In the genomic region with DNA sequence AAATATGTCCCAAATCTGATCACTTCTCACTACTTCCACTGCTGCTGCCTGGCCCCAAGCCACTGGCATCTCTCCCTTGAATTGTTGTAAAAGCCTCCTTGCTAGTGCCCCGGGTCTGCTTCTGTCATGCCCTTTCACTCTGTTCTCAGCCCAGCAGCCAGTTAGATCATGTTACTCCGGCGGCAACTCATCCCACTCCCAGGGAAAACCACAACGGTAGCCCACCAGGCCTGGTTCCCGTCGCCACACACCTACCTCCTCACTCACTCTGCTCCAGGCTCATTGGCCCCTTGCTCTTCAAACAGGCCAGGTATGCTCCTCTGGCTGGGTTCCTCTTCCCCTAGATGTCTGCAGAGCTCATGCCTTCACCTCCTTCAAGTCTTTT, we compare ENCODE assay signal across 23 cellular contexts. TPM values are rescaled to one million over a fixed set of nuclear protein-coding genes. Genes with fewer than 3 reads are reported as not detected.
DNase-seq lines count a peak whose midpoint lies in the region; ATAC-seq and TF ChIP-seq lines count a peak whose summit lies in the region.
"Had no signal": no experiment of that assay in that cellular context is flagged by ENCODE, and none has a peak within 500 bp of the region (broad histone marks: within the 10 kb centered on the region; RNA-seq: fewer than 3 reads in every experiment).

No MANE protein-coding gene starts in this region.

- no peaks in the 10 kb centered on the region for H3K27me3 Mint-ChIP-seq in activated CD8-positive, alpha-beta T cell treated with anti-CD3 and anti-CD28 coated beads, Interleukin-2, amount 10 ng/mL, durations not matched to agents 7 days and 5 days (ENCODE audit: low read depth)
- H3K27me3 Mint-ChIP-seq in activated CD8-positive, alpha-beta T cell treated with anti-CD3 and anti-CD28 coated beads for 36 hours = no peaks in the 10 kb centered on the region
- H3K27me3 Mint-ChIP-seq in chondrocyte (ENCODE audit: low read depth) = no peaks in the 10 kb centered on the region
- H3K27me3 Mint-ChIP-seq in neural progenitor cell (ENCODE audit: insufficient read depth, low read depth) = peaks cover 9% of the 10 kb centered on the region

- H3K27me3 ChIP-seq in HCT116 (ENCODE audit: insufficient read depth, low read length) (no peaks in the 10 kb centered on the region), neural progenitor cell (no peaks in the 10 kb centered on the region)

- no peak for TF ChIP-seq CTCF in activated CD8-positive, alpha-beta T cell treated with anti-CD3 and anti-CD28 coated beads for 36 hours (IDR thresholded peaks at IDR 0.05)
- TF ChIP-seq CTCF in HCT116 (IDR thresholded peaks at IDR 0.05 in 2 of 3, conservative IDR thresholded peaks at IDR 0.05 in 1 of 3; ENCODE audit: borderline replicate concordance in 1 of 3, insufficient read depth in 1 of 3, low read depth in 2 of 3, low read length in 2 of 3) = no peak
- TF ChIP-seq CTCF in chondrocyte (IDR thresholded peaks at IDR 0.05) = no peak
- no peak for TF ChIP-seq CTCF in neural progenitor cell (IDR thresholded peaks at IDR 0.05)

- H3K4me1 ChIP-seq in HCT116 (ENCODE audit: control insufficient read depth in 1 of 2, insufficient read depth in 2 of 2, low read length in 2 of 2) (peaks cover 14 to 40% of the 10 kb centered on the region in 2 experiments), neural progenitor cell (peaks cover 14% of the 10 kb centered on the region)

- no peak for ATAC-seq in activated CD8-positive, alpha-beta T cell treated with anti-CD3 and anti-CD28 coated beads, Interleukin-2, amount 10 ng/mL, durations not matched to agents 7 days and 5 days
- ATAC-seq in activated CD8-positive, alpha-beta T cell treated with anti-CD3 and anti-CD28 coated beads for 36 hours = no peak
- ATAC-seq in HCT116 = no peak

- H3K9me2 ChIP-seq in HCT116 (ENCODE audit: insufficient read depth) = no peaks in the 10 kb centered on the region
- H3K9me2 ChIP-seq: SK-N-SH had no signal

- H3K27ac Mint-ChIP-seq in activated CD8-positive, alpha-beta T cell treated with anti-CD3 and anti-CD28 coated beads, Interleukin-2, amount 10 ng/mL, durations not matched to agents 7 days and 5 days = peak overlapping the region; percentile 41
- H3K27ac Mint-ChIP-seq in activated CD8-positive, alpha-beta T cell treated with anti-CD3 and anti-CD28 coated beads for 36 hours = no peak overlapping the region
- H3K27ac Mint-ChIP-seq in chondrocyte (ENCODE audit: unreplicated experiment) (no peak overlapping the region), neural progenitor cell (peak overlapping the region; percentile 9)
- H3K27ac Mint-ChIP-seq: HFFc6 had no signal

- H3K36me3 Mint-ChIP-seq in activated CD8-positive, alpha-beta T cell treated with anti-CD3 and anti-CD28 coated beads, Interleukin-2, amount 10 ng/mL, durations not matched to agents 7 days and 5 days (ENCODE audit: low read depth) = peaks cover 7% of the 10 kb centered on the region
- H3K36me3 Mint-ChIP-seq in activated CD8-positive, alpha-beta T cell treated with anti-CD3 and anti-CD28 coated beads for 36 hours (ENCODE audit: low read depth) = peaks cover 3% of the 10 kb centered on the region
- H3K36me3 Mint-ChIP-seq in chondrocyte (ENCODE audit: low read depth) (no peaks in the 10 kb centered on the region), neural progenitor cell (no peaks in the 10 kb centered on the region)

- no peak for DNase-seq in activated CD8-positive, alpha-beta T cell treated with anti-CD3 and anti-CD28 coated beads, Interleukin-2, amount 10 ng/mL, durations not matched to agents 7 days and 5 days
- DNase-seq in activated CD8-positive, alpha-beta T cell treated with anti-CD3 and anti-CD28 coated beads for 36 hours = no peak
- DNase-seq in HCT116 (ENCODE audit: low read depth, low spot score) = no peak
- DNase-seq in chondrocyte (ENCODE audit: low spot score) = peak; percentile 60
- no peak for DNase-seq in neural progenitor cell (ENCODE audit: low spot score)
- no peak for DNase-seq in NCI-H1417 treated with DMSO at 0.1 percent for 48 hours (lab: John Stamatoyannopoulos, UW)
- DNase-seq in GM19240 (ENCODE audit: insufficient read length, low spot score) = no peak
- no peak for DNase-seq in hepatic stellate cell (ENCODE audit: low spot score)
- DNase-seq: ACHN; H7; HFFc6; IMR-90; NCI-H1105; NCI-H2029 treated with DMSO at 0.1 percent for 48 hours; NCI-H226; NCI-H510A treated with DMSO at 0.1 percent for 48 hours; NCI-H748 treated with DMSO at 0.1 percent for 48 hours; NK-92 treated with Interleukin-12 subunit alpha and Interleukin-12 subunit beta, amount 100 ng/mL, for 24 hours; SIG-M5; SK-N-SH had no signal

- intact Hi-C loops in activated CD8-positive, alpha-beta T cell treated with anti-CD3 and anti-CD28 coated beads for 36 hours (cut with micrococcal nuclease) = loop anchor here (5.0 to 10.0 kb wide), 3 partner anchors 37 to 310 kb away; no protein-coding TSS in a partner anchor
- intact Hi-C loops in HCT116 (cut with micrococcal nuclease) = loop anchor here (5.0 to 10.0 kb wide), 2 partner anchors 37 to 360 kb away; no protein-coding TSS in a partner anchor

- H3K9me3 ChIP-seq in HCT116 (ENCODE audit: control insufficient read depth in 1 of 2, insufficient read depth in 1 of 2, low read depth in 1 of 2, low read length in 2 of 2) (no peaks in the 10 kb centered on the region), neural progenitor cell (ENCODE audit: low read depth) (no peaks in the 10 kb centered on the region)
- H3K9me3 ChIP-seq: SK-N-SH had no signal

- H3K4me3 ChIP-seq in HCT116 (replicated peaks in 1 of 2; ENCODE audit: low read depth in 1 of 2, low read length in 2 of 2) (no peak overlapping the region), neural progenitor cell (no peak overlapping the region)

- H3K4me3 Mint-ChIP-seq in activated CD8-positive, alpha-beta T cell treated with anti-CD3 and anti-CD28 coated beads, Interleukin-2, amount 10 ng/mL, durations not matched to agents 7 days and 5 days = no peak overlapping the region
- H3K4me3 Mint-ChIP-seq in activated CD8-positive, alpha-beta T cell treated with anti-CD3 and anti-CD28 coated beads for 36 hours = no peak overlapping the region
- H3K4me3 Mint-ChIP-seq in chondrocyte (ENCODE audit: unreplicated experiment) (no peak overlapping the region), neural progenitor cell (no peak overlapping the region)
- H3K4me3 Mint-ChIP-seq: CD14-positive monocyte, HFFc6 had no signal

- RAD21 ChIA-PET in HCT116 (lab: Charles Lee; ENCODE audit: low non-redundant PET in 1 of 2, low total read pairs in 2 of 2, uncharacterized antibody in 2 of 2, unreplicated experiment in 2 of 2) = interaction anchor here in 1 of 2 experiments (1.0 kb wide), 1 partner anchor 111 kb away, joined by 5 read pairs; no protein-coding TSS in a partner anchor

- no peak for TF ChIP-seq POLR2A in HCT116 (IDR thresholded peaks at IDR 0.05; ENCODE audit: borderline replicate concordance, extremely low read depth, insufficient read depth, insufficient read length)

- H3K79me2 ChIP-seq in HCT116 (ENCODE audit: insufficient read depth, low read length) (peaks cover 10% of the 10 kb centered on the region), neural progenitor cell (ENCODE audit: low read depth) (peaks cover 10% of the 10 kb centered on the region)

- peaks cover 36% of the 10 kb centered on the region for H3K4me1 Mint-ChIP-seq in activated CD8-positive, alpha-beta T cell treated with anti-CD3 and anti-CD28 coated beads, Interleukin-2, amount 10 ng/mL, durations not matched to agents 7 days and 5 days (ENCODE audit: low read depth)
- peaks cover 14% of the 10 kb centered on the region for H3K4me1 Mint-ChIP-seq in activated CD8-positive, alpha-beta T cell treated with anti-CD3 and anti-CD28 coated beads for 36 hours (ENCODE audit: low read depth)
- H3K4me1 Mint-ChIP-seq in chondrocyte (ENCODE audit: low read depth) = peaks cover 15% of the 10 kb centered on the region
- peaks cover 15% of the 10 kb centered on the region for H3K4me1 Mint-ChIP-seq in neural progenitor cell

- BruUV-seq in HCT116 (replicated peaks; lab: Mats Ljungman, UMichigan) = no TSS peak

- H3K36me3 ChIP-seq in HCT116 (ENCODE audit: control insufficient read depth in 1 of 2, insufficient read depth in 2 of 2, low read length in 2 of 2) (no peaks in the 10 kb centered on the region), neural progenitor cell (no peaks in the 10 kb centered on the region)

- no peaks in the 10 kb centered on the region for H3K9me3 Mint-ChIP-seq in activated CD8-positive, alpha-beta T cell treated with anti-CD3 and anti-CD28 coated beads, Interleukin-2, amount 10 ng/mL, durations not matched to agents 7 days and 5 days (ENCODE audit: insufficient read depth)
- H3K9me3 Mint-ChIP-seq in activated CD8-positive, alpha-beta T cell treated with anti-CD3 and anti-CD28 coated beads for 36 hours = no peaks in the 10 kb centered on the region
- H3K9me3 Mint-ChIP-seq in chondrocyte (ENCODE audit: low read depth) = no peaks in the 10 kb centered on the region
- no peaks in the 10 kb centered on the region for H3K9me3 Mint-ChIP-seq in neural progenitor cell
- H3K9me3 Mint-ChIP-seq: HFFc6 had no signal

- H3K4me2 ChIP-seq in HCT116 (ENCODE audit: low read length) (peak overlapping the region; percentile 0; the same call in 1 of the 2 replicates), neural progenitor cell (no peak overlapping the region)
- H3K4me2 ChIP-seq: SK-N-SH had no signal

- H2AFZ ChIP-seq in HCT116 (ENCODE audit: low read depth, low read length, poor library complexity, severe bottlenecking) (no peak overlapping the region), neural progenitor cell (replicated peaks) (no peak overlapping the region)

- TF ChIP-seq RAD21 in HCT116 (IDR thresholded peaks at IDR 0.05; ENCODE audit: low read depth) = no peak

- CTCF ChIA-PET in activated CD8-positive, alpha-beta T cell treated with anti-CD3 and anti-CD28 coated beads, Interleukin-2, amount 10 ng/mL, durations not matched to agents 7 days and 5 days (lab: Charles Lee) = interaction anchor here (1.3 to 8.2 kb wide), 9 partner anchors 53 to 316 kb away, joined by 3 to 188 read pairs (median 34); no protein-coding TSS in a partner anchor
- CTCF ChIA-PET in activated CD8-positive, alpha-beta T cell treated with anti-CD3 and anti-CD28 coated beads for 36 hours (lab: Charles Lee) = interaction anchor here (0.8 to 8.9 kb wide), 5 partner anchors 27 to 316 kb away, joined by 3 to 146 read pairs (median 14); no protein-coding TSS in a partner anchor
- CTCF ChIA-PET in HCT116 (lab: Charles Lee) = interaction anchor here (1.0 to 4.4 kb wide), 2 partner anchors 99 to 111 kb away, joined by 3 to 66 read pairs; no protein-coding TSS in a partner anchor

- H3F3A ChIP-seq in neural progenitor cell (ENCODE audit: low read depth) = peaks cover 9% of the 10 kb centered on the region

- H3K9ac ChIP-seq in HCT116 (ENCODE audit: low read length) = no peak overlapping the region
- H3K9ac ChIP-seq in neural progenitor cell = peak overlapping the region; percentile 21
- H3K9ac ChIP-seq: SK-N-SH had no signal

- POLR2A ChIA-PET in activated CD8-positive, alpha-beta T cell treated with anti-CD3 and anti-CD28 coated beads, Interleukin-2, amount 10 ng/mL, durations not matched to agents 7 days and 5 days (lab: Charles Lee) = interaction anchor here (0.6 kb wide), 1 partner anchor 142 kb away, joined by 3 read pairs; no protein-coding TSS in a partner anchor
- POLR2A ChIA-PET in activated CD8-positive, alpha-beta T cell treated with anti-CD3 and anti-CD28 coated beads for 36 hours (lab: Charles Lee) = no interaction called here
- POLR2A ChIA-PET in HCT116 (lab: Charles Lee) = no interaction called here

- no peak overlapping the region for H3K27ac ChIP-seq in HCT116 (ENCODE audit: low read depth, low read length)
- H3K27ac ChIP-seq in neural progenitor cell = no peak overlapping the region
- H3K27ac ChIP-seq: 22Rv1, RWPE1 had no signal

- H4K20me1 ChIP-seq in HCT116 (ENCODE audit: insufficient read depth) (no peaks in the 10 kb centered on the region), neural progenitor cell (ENCODE audit: low read depth) (peaks cover 10% of the 10 kb centered on the region)

RNA-seq across cellular contexts. Expression of a gene that starts 3.8 kb away (rescaled TPM):
- 10 to 100 TPM; 62.1 to 68.6 TPM for total RNA-seq in activated CD8-positive, alpha-beta T cell treated with anti-CD3 and anti-CD28 coated beads, Interleukin-2, amount 10 ng/mL, durations not matched to agents 7 days and 5 days
- 10 to 100 TPM; 23.3 to 24.5 TPM for total RNA-seq in activated CD8-positive, alpha-beta T cell treated with anti-CD3 and anti-CD28 coated beads for 36 hours
- 39.8 TPM for total RNA-seq in HCT116 (2021; ENCODE audit: unreplicated experiment)
- 22.8 and 26.2 TPM in 2 replicates for polyA plus RNA-seq in HCT116 (2012)
- 25.3 to 30.7 TPM (median 26.2 TPM) in 3 replicates for total RNA-seq in chondrocyte
- total RNA-seq in neural progenitor cell (ENCODE audit: low replicate concordance) = 23.0 and 25.4 TPM in 2 replicates

RNA-seq across cellular contexts. Expression of a gene that starts 21.9 kb away (rescaled TPM):
- total RNA-seq in activated CD8-positive, alpha-beta T cell treated with anti-CD3 and anti-CD28 coated beads, Interleukin-2, amount 10 ng/mL, durations not matched to agents 7 days and 5 days = 10 to 100 TPM; 49.1 to 50.4 TPM
- total RNA-seq in activated CD8-positive, alpha-beta T cell treated with anti-CD3 and anti-CD28 coated beads for 36 hours = 10 to 100 TPM; 28.4 to 29.0 TPM
- 50.9 TPM for total RNA-seq in HCT116 (2021; ENCODE audit: unreplicated experiment)
- 46.0 and 47.4 TPM in 2 replicates for polyA plus RNA-seq in HCT116 (2012)
- total RNA-seq in chondrocyte = 25.4 to 36.0 TPM (median 32.2 TPM) in 3 replicates
- total RNA-seq in neural progenitor cell (ENCODE audit: low replicate concordance) = 27.2 and 80.0 TPM in 2 replicates

Comparison
In these comparisons a context has a peak if more than half of its experiments do, and no peak if none do; other contexts are left out.
1. H3K27ac Mint-ChIP-seq: peak in activated CD8-positive, alpha-beta T cell treated with anti-CD3 and anti-CD28 coated beads, Interleukin-2, amount 10 ng/mL, durations not matched to agents 7 days and 5 days (single experiment) and neural progenitor cell (single experiment); none in activated CD8-positive, alpha-beta T cell treated with anti-CD3 and anti-CD28 coated beads for 36 hours (single experiment) and chondrocyte (single experiment).